10 cellular contexts compared by ENCODE assay signal in the genomic region with DNA sequence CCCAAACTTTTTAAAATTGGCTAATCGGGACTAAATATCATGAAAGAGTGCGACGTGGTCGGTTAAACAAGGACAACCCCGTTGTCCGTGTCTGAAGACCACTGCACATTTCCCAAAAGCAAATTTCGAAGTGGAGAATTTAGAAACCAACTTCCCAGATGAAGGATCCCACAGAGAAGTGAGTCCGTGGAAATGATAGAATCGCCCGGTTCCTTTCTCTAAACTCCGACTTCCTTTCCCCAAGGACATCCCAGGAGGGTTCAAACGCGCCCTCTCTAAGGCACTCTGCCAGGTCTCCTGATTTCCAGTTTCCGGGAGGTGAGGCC. TPM values are rescaled to one million over a fixed set of nuclear protein-coding genes. Genes with fewer than 3 reads are reported as not detected.
DNase-seq lines count a peak whose midpoint lies in the region; TF ChIP-seq lines count a peak whose summit lies in the region.
"Had no signal": no experiment of that assay in that cellular context is flagged by ENCODE, and none has a peak within 500 bp of the region (broad histone marks: within the 10 kb centered on the region; RNA-seq: fewer than 3 reads in every experiment).

No MANE protein-coding gene starts in this region.

- H2AFZ ChIP-seq in hepatocyte: peak overlapping the region; percentile 45

- H3K27me3 ChIP-seq in Peyer's patch: no peaks in the 10 kb centered on the region
- H3K27me3 ChIP-seq in hepatocyte: no peaks in the 10 kb centered on the region
- H3K27me3 ChIP-seq in skeletal muscle satellite cell (ENCODE audit: control insufficient read depth, insufficient read depth, low read length): peaks cover 29% of the 10 kb centered on the region

- H3K4me2 ChIP-seq in hepatocyte (peak overlapping the region; percentile 98), skeletal muscle satellite cell (ENCODE audit: low read length) (peak overlapping the region; percentile 84)

- DNase-seq in DMS 273 (lab: John Stamatoyannopoulos, UW; ENCODE audit: unreplicated experiment): peak; percentile 21
- DNase-seq in DMS 273 treated with DMSO at 0.1 percent for 48 hours (lab: John Stamatoyannopoulos, UW): no peak
- no peak for DNase-seq in Peyer's patch
- no peak for DNase-seq in hepatocyte (ENCODE audit: low spot score)
- no peak for DNase-seq in NOMO-1 treated with dmso at 0.1 percent for 144 hours (lab: John Stamatoyannopoulos, UW; ENCODE audit: unreplicated experiment)
- DNase-seq in HT-29 (ENCODE audit: low spot score): no peak
- no peak for DNase-seq in NCI-H2227 treated with DMSO at 0.1 percent for 48 hours (lab: John Stamatoyannopoulos, UW)
- DNase-seq: NCI-H1417 treated with DMSO at 0.1 percent for 48 hours had no signal

- no peaks in the 10 kb centered on the region for H3K9me2 ChIP-seq in hepatocyte (replicated peaks; ENCODE audit: insufficient read depth)

- H4K20me1 ChIP-seq in hepatocyte (ENCODE audit: insufficient read depth, poor library complexity, severe bottlenecking): no peaks in the 10 kb centered on the region

- WGBS in hepatocyte (ENCODE audit: low lambda C conversion rate, missing lambda C conversion rate): 59% methylated on average over 14 of the region's 14 CpGs

- TF ChIP-seq CTCF in Peyer's patch (IDR thresholded peaks at IDR 0.05) (no peak), hepatocyte (IDR thresholded peaks at IDR 0.05; ENCODE audit: poor library complexity) (no peak)

- peaks cover 0 to 3% (median 0%) of the 10 kb centered on the region in 3 donors for H3K36me3 ChIP-seq in Peyer's patch
- H3K36me3 ChIP-seq in hepatocyte (replicated peaks; ENCODE audit: insufficient read depth, low read depth): no peaks in the 10 kb centered on the region
- H3K36me3 ChIP-seq in skeletal muscle satellite cell (ENCODE audit: insufficient read depth, low read length): peaks cover 5% of the 10 kb centered on the region

- no peaks in the 10 kb centered on the region for H3K9me3 ChIP-seq in Peyer's patch
- no peaks in the 10 kb centered on the region for H3K9me3 ChIP-seq in hepatocyte (ENCODE audit: low read depth)
- H3K9me3 ChIP-seq in skeletal muscle satellite cell (replicated peaks; ENCODE audit: low read length): no peaks in the 10 kb centered on the region

- peaks cover 27% of the 10 kb centered on the region for H3K79me2 ChIP-seq in hepatocyte

- H3K27ac ChIP-seq in Peyer's patch: peak overlapping the region; percentile 4 to 94 (median 90)
- peak overlapping the region; percentile 89 for H3K27ac ChIP-seq in hepatocyte

- H3K4me1 ChIP-seq in Peyer's patch: peaks cover 0 to 65% (median 10%) of the 10 kb centered on the region in 4 donors
- peaks cover 19% of the 10 kb centered on the region for H3K4me1 ChIP-seq in hepatocyte (ENCODE audit: insufficient read depth)
- H3K4me1 ChIP-seq in skeletal muscle satellite cell (ENCODE audit: control insufficient read depth, insufficient read depth, low read length): peaks cover 43% of the 10 kb centered on the region

- TF ChIP-seq POLR2A in Peyer's patch (IDR thresholded peaks at IDR 0.05): no peak

- no peak overlapping the region for H3K9ac ChIP-seq in skeletal muscle satellite cell (ENCODE audit: low read depth, low read length)

- H3K4me3 ChIP-seq in Peyer's patch: peak overlapping the region; percentile 65 to 92 (median 76)
- H3K4me3 ChIP-seq in hepatocyte: no peak overlapping the region
- peak overlapping the region; percentile 76 for H3K4me3 ChIP-seq in skeletal muscle satellite cell (ENCODE audit: low read length)

RNA-seq across cellular contexts. Expression of gene MMP15, which starts 1.2 kb away (rescaled TPM):
- 100 to 1,000 TPM in 3 of 4 donors, 10 to 100 TPM in 1; 13.2 to 142 (median 134) TPM for total RNA-seq in Peyer's patch
- total RNA-seq in hepatocyte: 34.2 and 39.0 TPM in 2 replicates
- polyA plus RNA-seq in hepatocyte: 56.1 and 63.4 TPM in 2 replicates
- total RNA-seq in skeletal muscle satellite cell (2012; rRNA removed): 3.3 and 4.3 TPM in 2 replicates
- 75.9 and 94.1 TPM in 2 replicates for total RNA-seq in HT-29 (2014; rRNA removed; shearing (Covaris generic))

RNA-seq across cellular contexts. Expression of gene USB1, which starts 23.1 kb away (rescaled TPM):
- total RNA-seq in Peyer's patch (10 to 100 TPM; 25.6 to 80.0 (median 42.7) TPM), hepatocyte (17.6 and 18.2 TPM in 2 replicates)
- polyA plus RNA-seq in hepatocyte: 45.3 and 47.7 TPM in 2 replicates
- 31.7 and 37.0 TPM in 2 replicates for total RNA-seq in skeletal muscle satellite cell (2012; rRNA removed)
- total RNA-seq in HT-29 (2014; rRNA removed; shearing (Covaris generic)): 18.8 and 24.4 TPM in 2 replicates

RNA-seq across cellular contexts. Expression of gene ZNF319, which starts 23.8 kb away (rescaled TPM):
- total RNA-seq in Peyer's patch: 10 to 100 TPM in 2 of 4 donors, 1 to 10 TPM in 2; 3.3 to 12.1 (median 8.4) TPM
- total RNA-seq in hepatocyte: 4.0 and 5.3 TPM in 2 replicates
- 5.2 and 8.3 TPM in 2 replicates for polyA plus RNA-seq in hepatocyte
- total RNA-seq in skeletal muscle satellite cell (2012; rRNA removed): 2.8 and 5.2 TPM in 2 replicates
- total RNA-seq in HT-29 (2014; rRNA removed; shearing (Covaris generic)): 1.5 and 2.0 TPM in 2 replicates

RNA-seq across cellular contexts. Expression of gene CNGB1, which starts 53.4 kb away (rescaled TPM):
- total RNA-seq in Peyer's patch (1 to 10 TPM in 2 of 4 donors, not detected in 2; 1.1 to 2.8 TPM), hepatocyte (not detected in 2 replicates)
- not detected in 2 replicates for polyA plus RNA-seq in hepatocyte
- total RNA-seq in skeletal muscle satellite cell (2012; rRNA removed): not detected in 2 replicates
- not detected in 2 replicates for total RNA-seq in HT-29 (2014; rRNA removed; shearing (Covaris generic))
- total RNA-seq: omental fat pad had no signal
